In the genomic region with DNA sequence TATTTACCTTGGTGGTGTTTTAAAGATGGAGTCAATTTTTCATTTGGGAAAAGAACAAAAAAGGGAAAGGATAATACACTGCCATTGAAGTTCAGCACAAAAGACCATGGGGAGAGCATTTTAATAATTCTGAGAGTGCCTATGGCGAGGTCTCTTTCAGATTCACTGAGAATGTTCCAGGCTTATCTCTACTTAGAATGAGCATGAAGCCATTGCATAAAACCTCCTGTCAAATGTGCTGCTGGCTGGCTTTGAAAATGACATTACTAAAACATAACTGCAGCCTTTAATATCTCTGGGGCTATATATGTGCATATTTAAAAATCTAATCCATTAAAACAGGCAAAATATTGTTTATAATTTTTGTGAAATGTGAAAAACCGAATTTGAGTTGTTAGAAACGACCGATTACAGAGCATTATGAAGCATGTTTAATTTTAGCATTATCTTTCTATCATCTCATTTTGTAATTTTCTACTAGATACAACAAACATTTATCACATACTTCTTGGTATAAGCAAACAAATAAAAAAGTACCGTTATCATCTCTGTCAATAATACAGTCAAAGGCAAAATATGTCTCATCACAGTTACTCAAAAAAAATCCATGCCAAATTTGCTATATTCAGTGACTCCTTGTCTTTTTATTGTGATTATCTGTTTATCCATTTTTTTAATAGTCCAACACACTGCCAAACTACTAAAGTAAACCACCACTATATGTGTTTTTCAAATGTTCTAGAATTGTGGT, we compare ENCODE assay signal across 2 cellular contexts.
TF ChIP-seq lines count a peak whose summit lies in the region.

No MANE protein-coding gene starts in this region.

TF ChIP-seq in SK-N-SH, 30 proteins besides CTCF, POLR2A, EP300 and RAD21 (continued from another document):
- TF ChIP-seq, protein P1, sequence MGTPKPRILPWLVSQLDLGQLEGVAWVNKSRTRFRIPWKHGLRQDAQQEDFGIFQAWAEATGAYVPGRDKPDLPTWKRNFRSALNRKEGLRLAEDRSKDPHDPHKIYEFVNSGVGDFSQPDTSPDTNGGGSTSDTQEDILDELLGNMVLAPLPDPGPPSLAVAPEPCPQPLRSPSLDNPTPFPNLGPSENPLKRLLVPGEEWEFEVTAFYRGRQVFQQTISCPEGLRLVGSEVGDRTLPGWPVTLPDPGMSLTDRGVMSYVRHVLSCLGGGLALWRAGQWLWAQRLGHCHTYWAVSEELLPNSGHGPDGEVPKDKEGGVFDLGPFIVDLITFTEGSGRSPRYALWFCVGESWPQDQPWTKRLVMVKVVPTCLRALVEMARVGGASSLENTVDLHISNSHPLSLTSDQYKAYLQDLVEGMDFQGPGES (IDR thresholded peaks at IDR 0.05; ENCODE audit: low read depth, low read length), result no peak
- TF ChIP-seq, protein P2, sequence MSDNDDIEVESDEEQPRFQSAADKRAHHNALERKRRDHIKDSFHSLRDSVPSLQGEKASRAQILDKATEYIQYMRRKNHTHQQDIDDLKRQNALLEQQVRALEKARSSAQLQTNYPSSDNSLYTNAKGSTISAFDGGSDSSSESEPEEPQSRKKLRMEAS (IDR thresholded peaks at IDR 0.05; ENCODE audit: low read depth), result no peak
- no peak for TF ChIP-seq RXRA (IDR thresholded peaks at IDR 0.05; ENCODE audit: borderline replicate concordance, low read depth)
- no peak for TF ChIP-seq TEAD4 (IDR thresholded peaks at IDR 0.05; ENCODE audit: borderline replicate concordance, insufficient read depth)
- no peak for TF ChIP-seq EZH2phosphoT487 (IDR thresholded peaks at IDR 0.05; ENCODE audit: borderline replicate concordance, low read depth)
- TF ChIP-seq GATA2 (CRISPR knock-in tag; IDR thresholded peaks at IDR 0.05), result peak; percentile 8; the same call in 1 of the 2 replicates

TF ChIP-seq in HEK293T, 16 proteins besides CTCF, POLR2A, EP300 and RAD21 (continued from another document):
- TF ChIP-seq FOXM1 (IDR thresholded peaks at IDR 0.05; ENCODE audit: borderline replicate concordance), result no peak
TF ChIP-seq in HEK293T: peak in this region for 0.
